ENCODE assay signal across 8 cellular contexts in genomic region chr12:2876431-2877046, GRCh38. TPM values are rescaled to one million over a fixed set of nuclear protein-coding genes. Genes with fewer than 3 reads are reported as not detected.
DNase-seq lines count a peak whose midpoint lies in the region; ATAC-seq and TF ChIP-seq lines count a peak whose summit lies in the region.

No MANE protein-coding gene starts in this region.

- POLR2A ChIA-PET in AG04449 (lab: Yijun Ruan, JAX) = interaction anchor here (1.3 kb wide), 1 partner anchor 16 kb away, joined by 5 read pairs; no protein-coding TSS in a partner anchor

- peaks cover 8% of the 10 kb centered on the region for H3K27me3 Mint-ChIP-seq in brain

- H3K9me3 Mint-ChIP-seq in brain = peaks cover 0 to 2% (median 0%) of the 10 kb centered on the region in 5 experiments

- H3K4me1 ChIP-seq in testis = peaks cover 11% of the 10 kb centered on the region

- peak overlapping the region; percentile 70 to 82 (median 79) for H3K4me3 Mint-ChIP-seq in brain

- peaks cover 19% of the 10 kb centered on the region for H3K36me3 Mint-ChIP-seq in brain

- TF ChIP-seq CTCF in AG04449 (IDR thresholded peaks at IDR 0.05; ENCODE audit: insufficient read depth, low read length, missing control alignments) (no peak), GM10266 (IDR thresholded peaks at IDR 0.05; ENCODE audit: control insufficient read depth, insufficient read depth, low read depth, missing control alignments) (no peak), brain (conservative IDR thresholded peaks at IDR 0.05) (no peak), testis (IDR thresholded peaks at IDR 0.05) (no peak)

- TF ChIP-seq POLR2A in testis (IDR thresholded peaks at IDR 0.05) = no peak

- no peaks in the 10 kb centered on the region for H3K9me3 ChIP-seq in testis

- H3K4me3 ChIP-seq in AG04449 (ENCODE audit: low read depth, low read length) (peak overlapping the region; percentile 76), testis (peak overlapping the region; percentile 80 to 85)

- H3K27ac Mint-ChIP-seq in brain = peak overlapping the region in 3 of 5 experiments; percentile 11 to 73 (median 24)

- DNase-seq in AG04449 (ENCODE audit: low read depth, low spot score) = no peak
- DNase-seq in GM10266 (ENCODE audit: extremely low spot score) = peak; percentile 58
- DNase-seq in NCI-H82 treated with DMSO at 0.1 percent for 48 hours (lab: John Stamatoyannopoulos, UW; ENCODE audit: unreplicated experiment) = peak; percentile 9
- DNase-seq in left kidney (ENCODE audit: low read depth, low spot score) = peak; percentile 36
- DNase-seq in testis = no peak
- no peak for DNase-seq in NCI-H510A (lab: John Stamatoyannopoulos, UW)

- 5 to 13% methylated on average over 10 to 27 of the region's 38 CpGs for WGBS in testis, 2 donors

- H3K27me3 ChIP-seq in testis = no peaks in the 10 kb centered on the region

- H3K36me3 ChIP-seq in testis (ENCODE audit: low read depth, missing control alignments) = no peaks in the 10 kb centered on the region

- ATAC-seq in HG02763 (IDR thresholded peaks at IDR 0.05; ENCODE audit: unreplicated experiment) = peak; percentile 9

- peak overlapping the region; percentile 87 to 89 for H3K27ac ChIP-seq in testis

- intact Hi-C loops in testis (cut with DNase I; ENCODE audit: low total_unique reads) = no loop called here

- H3K4me1 Mint-ChIP-seq in brain = peaks cover 36% of the 10 kb centered on the region

- CTCF ChIA-PET in AG04449 (lab: Yijun Ruan, JAX) = interaction anchor here (1.1 to 2.6 kb wide), 4 partner anchors 10 to 69 kb away, joined by 3 to 21 read pairs (median 11); no protein-coding TSS in a partner anchor

RNA-seq across cellular contexts. Expression of gene FOXM1, which starts 0.4 kb away (rescaled TPM):
- 76.9 TPM for polyA plus RNA-seq in brain (ENCODE audit: insufficient read depth, low read depth, low replicate concordance)
- total RNA-seq in testis = 10 to 100 TPM; 18.1 to 32.3 TPM
- polyA plus RNA-seq in testis (ENCODE audit: insufficient read depth, low read depth, low replicate concordance) = 59.7 TPM

RNA-seq across cellular contexts. Expression of gene RHNO1, which starts 0.5 kb away (rescaled TPM):
- 27.1 TPM for polyA plus RNA-seq in brain (ENCODE audit: insufficient read depth, low read depth, low replicate concordance)
- 10 to 100 TPM; 21.6 to 22.8 TPM for total RNA-seq in testis
- 26.1 TPM for polyA plus RNA-seq in testis (ENCODE audit: insufficient read depth, low read depth, low replicate concordance)

RNA-seq across cellular contexts. Expression of gene TULP3, which starts 14.2 kb away (rescaled TPM):
- polyA plus RNA-seq in brain (ENCODE audit: insufficient read depth, low read depth, low replicate concordance) (29.8 TPM), testis (ENCODE audit: insufficient read depth, low read depth, low replicate concordance) (29.2 TPM)
- 10 to 100 TPM; 20.5 to 26.5 TPM for total RNA-seq in testis

RNA-seq across cellular contexts. Expression of gene TEX52, which starts 19.7 kb away (rescaled TPM):
- not detected for polyA plus RNA-seq in brain (ENCODE audit: insufficient read depth, low read depth, low replicate concordance)
- total RNA-seq in testis = 1 to 10 TPM in 1 of 2 donors, under 1 TPM in 1; 0.81 to 4.7 TPM
- 11.4 TPM for polyA plus RNA-seq in testis (ENCODE audit: insufficient read depth, low read depth, low replicate concordance)

RNA-seq across cellular contexts. Expression of gene NRIP2, which starts 41.7 kb away (rescaled TPM):
- polyA plus RNA-seq in brain (ENCODE audit: insufficient read depth, low read depth, low replicate concordance) (8.9 TPM), testis (ENCODE audit: insufficient read depth, low read depth, low replicate concordance) (2.8 TPM)
- total RNA-seq in testis = 10 to 100 TPM in 1 of 2 donors, 1 to 10 TPM in 1; 2.6 to 10.6 TPM

Comparison
In these comparisons a context has a peak if more than half of its experiments do, and no peak if none do; other contexts are left out.
1. DNase-seq: peak in GM10266 (single experiment), NCI-H82 treated with DMSO at 0.1 percent for 48 hours (single experiment) and left kidney (single experiment); none in AG04449 (single experiment), testis (single experiment) and NCI-H510A (single experiment).